ENCODE assay signal across 11 cellular contexts in genomic region chr12:93848453-93849120, GRCh38.
DNase-seq lines count a peak whose midpoint lies in the region; ATAC-seq and TF ChIP-seq lines count a peak whose summit lies in the region.
"Had no signal": no experiment of that assay in that cellular context is flagged by ENCODE, and none has a peak within 500 bp of the region (broad histone marks: within the 10 kb centered on the region; RNA-seq: fewer than 3 reads in every experiment).

No MANE protein-coding gene starts in this region.

- peaks cover 11% of the 10 kb centered on the region for H3K27me3 Mint-ChIP-seq in activated CD8-positive, alpha-beta memory T cell treated with anti-CD3 and anti-CD28 coated beads, Interleukin-2, amount 10 ng/mL, durations not matched to agents 7 days and 5 days

- H3K4me3 Mint-ChIP-seq in activated CD8-positive, alpha-beta memory T cell treated with anti-CD3 and anti-CD28 coated beads, Interleukin-2, amount 10 ng/mL, durations not matched to agents 7 days and 5 days = no peak overlapping the region

- no peak overlapping the region for H3K4me3 ChIP-seq in suprapubic skin
- H3K4me3 ChIP-seq: pancreas had no signal

- H3K27ac Mint-ChIP-seq in activated CD8-positive, alpha-beta memory T cell treated with anti-CD3 and anti-CD28 coated beads, Interleukin-2, amount 10 ng/mL, durations not matched to agents 7 days and 5 days = peak overlapping the region; percentile 71

- TF ChIP-seq POLR2A in suprapubic skin (IDR thresholded peaks at IDR 0.05) = no peak

- H3K4me1 Mint-ChIP-seq in activated CD8-positive, alpha-beta memory T cell treated with anti-CD3 and anti-CD28 coated beads, Interleukin-2, amount 10 ng/mL, durations not matched to agents 7 days and 5 days = peaks cover 53% of the 10 kb centered on the region

- H3K27ac ChIP-seq in suprapubic skin = peak overlapping the region; percentile 40

- no peak for TF ChIP-seq EP300 in suprapubic skin (IDR thresholded peaks at IDR 0.05)

- ATAC-seq in activated CD8-positive, alpha-beta memory T cell treated with anti-CD3 and anti-CD28 coated beads, Interleukin-2, amount 10 ng/mL, durations not matched to agents 7 days and 5 days = peak; percentile 45
- no peak for ATAC-seq in GM18517 (IDR thresholded peaks at IDR 0.05; ENCODE audit: unreplicated experiment)
- no peak for ATAC-seq in HG03565 (IDR thresholded peaks at IDR 0.05; ENCODE audit: unreplicated experiment)

- no peaks in the 10 kb centered on the region for H3K36me3 ChIP-seq in suprapubic skin
- H3K36me3 ChIP-seq: pancreas had no signal

- WGBS in suprapubic skin = 76% methylated on average over 12 of the region's 12 CpGs

- no peaks in the 10 kb centered on the region for H3K27me3 ChIP-seq in suprapubic skin
- H3K27me3 ChIP-seq: pancreas had no signal

- DNase-seq in activated CD8-positive, alpha-beta memory T cell treated with anti-CD3 and anti-CD28 coated beads, Interleukin-2, amount 10 ng/mL, durations not matched to agents 7 days and 5 days = peak; percentile 46
- DNase-seq in activated CD8-positive, alpha-beta memory T cell treated with anti-CD3 and anti-CD28 coated beads, Interleukin-2, amount 50 U/mL, for 4 hours = no peak
- DNase-seq in RPMI7951 (ENCODE audit: low read depth) (peak; percentile 42), foreskin melanocyte (peak; percentile 62), suprapubic skin (ENCODE audit: low spot score in 2 of 2) (no peak), DMS153 (lab: John Stamatoyannopoulos, UW) (no peak)
- DNase-seq: glutamatergic neuron, NCI-H1417 treated with DMSO at 0.1 percent for 48 hours, pancreas had no signal

- CTCF ChIA-PET in activated CD8-positive, alpha-beta memory T cell treated with anti-CD3 and anti-CD28 coated beads, Interleukin-2, amount 10 ng/mL, durations not matched to agents 7 days and 5 days (lab: Charles Lee) = interaction anchor here (1.5 to 2.4 kb wide), 3 partner anchors 24 to 254 kb away, joined by 3 to 7 read pairs (median 6); no protein-coding TSS in a partner anchor

- H3K4me1 ChIP-seq in suprapubic skin = no peaks in the 10 kb centered on the region
- H3K4me1 ChIP-seq: pancreas had no signal

- no peak for TF ChIP-seq CTCF in suprapubic skin (IDR thresholded peaks at IDR 0.05)

- H3K9me3 ChIP-seq in suprapubic skin = no peaks in the 10 kb centered on the region
- H3K9me3 ChIP-seq: pancreas had no signal

- peaks cover 3% of the 10 kb centered on the region for H3K9me3 Mint-ChIP-seq in activated CD8-positive, alpha-beta memory T cell treated with anti-CD3 and anti-CD28 coated beads, Interleukin-2, amount 10 ng/mL, durations not matched to agents 7 days and 5 days (ENCODE audit: low read depth)

- peaks cover 22% of the 10 kb centered on the region for H3K36me3 Mint-ChIP-seq in activated CD8-positive, alpha-beta memory T cell treated with anti-CD3 and anti-CD28 coated beads, Interleukin-2, amount 10 ng/mL, durations not matched to agents 7 days and 5 days

Comparison
In these comparisons a context has a peak if more than half of its experiments do, and no peak if none do; other contexts are left out.
1. DNase-seq: peak in activated CD8-positive, alpha-beta memory T cell treated with anti-CD3 and anti-CD28 coated beads, Interleukin-2, amount 10 ng/mL, durations not matched to agents 7 days and 5 days (single experiment), RPMI7951 (single experiment) and foreskin melanocyte (single experiment); none in activated CD8-positive, alpha-beta memory T cell treated with anti-CD3 and anti-CD28 coated beads, Interleukin-2, amount 50 U/mL, for 4 hours (single experiment), suprapubic skin (0 of 2) and DMS153 (single experiment).